In genomic region chr13:28477709-28477973, GRCh38 we compare ENCODE assay signal across 26 cellular contexts.
"Had no signal": no experiment of that assay in that cellular context is flagged by ENCODE, and none has a peak within 500 bp of the region (broad histone marks: within the 10 kb centered on the region; RNA-seq: fewer than 3 reads in every experiment).

No MANE protein-coding gene starts in this region.

- H3K4me1 Mint-ChIP-seq: stimulated activated memory B cell treated with anti-CD40 and anti-IgM and Interleukin-4, amounts not matched to agents 10 μg/mL and 1 μg/mL and 100 μg/mL, for 72 hours had no signal

- H3K4me3 ChIP-seq: colonic mucosa, gastrocnemius medialis, heart left ventricle, hepatocyte, lung, prostate gland, right atrium auricular region, sigmoid colon, spleen, testis, tibial artery had no signal

- DNase-seq: colonic mucosa; effector memory CD4-positive, alpha-beta T cell; erythroblast; gastrocnemius medialis; heart left ventricle; kidney; midbrain; naive thymus-derived CD4-positive, alpha-beta T cell; nucleus accumbens; sigmoid colon; spleen; stimulated activated CD4-positive, alpha-beta T cell treated with anti-CD3 and anti-CD28 coated beads, Interleukin-4, amount 100 ng/mL, for 4 hours; stimulated activated naive CD8-positive, alpha-beta T cell treated with anti-CD3 and anti-CD28 coated beads, Interleukin-15, Interleukin-2, amounts not matched to agents 100 U/mL and 50 U/mL, for 24 hours; substantia nigra; testis; tibial artery had no signal

- H3K27ac ChIP-seq: colonic mucosa, gastrocnemius medialis, heart left ventricle, hepatocyte, prostate gland, right atrium auricular region, sigmoid colon, spleen, testis, tibial artery had no signal

- FAIRE-seq: kidney had no signal

- H2AFZ ChIP-seq: hepatocyte had no signal

- H3K27me3 ChIP-seq: colonic mucosa, gastrocnemius medialis, heart left ventricle, hepatocyte, right atrium auricular region, testis, tibial artery had no signal

- H3K4me1 ChIP-seq: colonic mucosa, gastrocnemius medialis, prostate gland, testis had no signal

- H3K27ac Mint-ChIP-seq: dendritic cell treated with granulocyte-macrophage colony-stimulating factor and Interleukin-4, amounts not matched to agents 40 ng/mL and 50 ng/mL, for 4 days; memory B cell; naive thymus-derived CD4-positive, alpha-beta T cell; nephron; stimulated activated memory B cell treated with anti-CD40 and anti-IgM and Interleukin-4, amounts not matched to agents 10 μg/mL and 1 μg/mL and 100 μg/mL, for 72 hours had no signal

- H3K36me3 Mint-ChIP-seq: memory B cell; stimulated activated memory B cell treated with anti-CD40 and anti-IgM and Interleukin-4, amounts not matched to agents 10 μg/mL and 1 μg/mL and 100 μg/mL, for 72 hours; type B pancreatic cell had no signal

- H3K9me3 Mint-ChIP-seq: dendritic cell treated with granulocyte-macrophage colony-stimulating factor and Interleukin-4, amounts not matched to agents 40 ng/mL and 50 ng/mL, for 4 days; memory B cell; nephron; stimulated activated memory B cell treated with anti-CD40 and anti-IgM and Interleukin-4, amounts not matched to agents 10 μg/mL and 1 μg/mL and 100 μg/mL, for 72 hours; type B pancreatic cell had no signal

- H3K4me2 ChIP-seq: hepatocyte had no signal

- H3K79me2 ChIP-seq: hepatocyte had no signal

- H3K4me3 Mint-ChIP-seq: dendritic cell treated with granulocyte-macrophage colony-stimulating factor and Interleukin-4, amounts not matched to agents 40 ng/mL and 50 ng/mL, for 4 days; memory B cell; naive thymus-derived CD4-positive, alpha-beta T cell; nephron; stimulated activated memory B cell treated with anti-CD40 and anti-IgM and Interleukin-4, amounts not matched to agents 10 μg/mL and 1 μg/mL and 100 μg/mL, for 72 hours; type B pancreatic cell had no signal

- H3K36me3 ChIP-seq: colonic mucosa, gastrocnemius medialis, prostate gland, right atrium auricular region, sigmoid colon, spleen, tibial artery had no signal

- H3K9me3 ChIP-seq: colonic mucosa, gastrocnemius medialis, heart left ventricle, prostate gland, right atrium auricular region, sigmoid colon, spleen, testis, tibial artery had no signal

- ATAC-seq: gastrocnemius medialis; left lobe of liver; naive thymus-derived CD4-positive, alpha-beta T cell; stimulated activated memory B cell treated with anti-CD40 and anti-IgM and Interleukin-4, amounts not matched to agents 10 μg/mL and 1 μg/mL and 100 μg/mL, for 72 hours; stimulated activated naive CD8-positive, alpha-beta T cell treated with anti-CD3 and anti-CD28 coated beads, Interleukin-15, Interleukin-2, amounts not matched to agents 100 U/mL and 50 U/mL, for 24 hours had no signal
